24 cellular contexts compared by ENCODE assay signal in genomic region chr2:102783506-102784189, GRCh38.
"Had no signal": no experiment of that assay in that cellular context is flagged by ENCODE, and none has a peak within 500 bp of the region (broad histone marks: within the 10 kb centered on the region; RNA-seq: fewer than 3 reads in every experiment).

No MANE protein-coding gene starts in this region.

- H3K36me3 ChIP-seq: adrenal gland, breast epithelium, sigmoid colon had no signal

- H3K9me3 Mint-ChIP-seq: activated T-cell treated with anti-CD3 and anti-CD28 coated beads, Interleukin-2, amount 50 U/mL, for 24 hours; activated T-helper 2 cell treated with anti-CD3 and anti-CD28 coated beads, Interferon-gamma antibody, Interleukin-2, Interleukin-4, amounts not matched to agents 10 μg/mL and 5 μg/mL and 100 μg/mL, durations not matched to agents 14 hours and 24 hours and 36 hours; endodermal cell; memory B cell; WTC11 had no signal

- H3K27ac ChIP-seq: adrenal gland, breast epithelium, epithelial cell of prostate, sigmoid colon, spleen had no signal

- H3K4me1 Mint-ChIP-seq: endodermal cell, memory B cell, naive B cell had no signal

- H3K27me3 ChIP-seq: adrenal gland, breast epithelium, sigmoid colon, spleen had no signal

- H3K9me3 ChIP-seq: adrenal gland, breast epithelium, sigmoid colon, spleen had no signal

- H3K4me1 ChIP-seq: adrenal gland, breast epithelium, spleen had no signal

- H3K4me3 ChIP-seq: adrenal gland, breast epithelium, sigmoid colon, spleen had no signal

- H3K27me3 Mint-ChIP-seq: activated naive CD8-positive, alpha-beta T cell; activated T-cell treated with anti-CD3 and anti-CD28 coated beads, Interleukin-2, amount 50 U/mL, for 24 hours; memory B cell; naive B cell had no signal

- H3K4me3 Mint-ChIP-seq: activated naive CD8-positive, alpha-beta T cell; activated T-cell treated with anti-CD3 and anti-CD28 coated beads, Interleukin-2, amount 50 U/mL, for 24 hours; endodermal cell; immature natural killer cell; memory B cell; naive B cell; WTC11 had no signal

- H3K27ac Mint-ChIP-seq: activated naive CD8-positive, alpha-beta T cell; activated T-cell treated with anti-CD3 and anti-CD28 coated beads, Interleukin-2, amount 50 U/mL, for 24 hours; activated T-helper 2 cell treated with anti-CD3 and anti-CD28 coated beads, Interferon-gamma antibody, Interleukin-2, Interleukin-4, amounts not matched to agents 10 μg/mL and 5 μg/mL and 100 μg/mL, durations not matched to agents 14 hours and 24 hours and 36 hours; endodermal cell; immature natural killer cell; memory B cell; naive B cell; WTC11 had no signal

- DNase-seq: activated CD4-positive, alpha-beta T cell treated with anti-CD3 and anti-CD28 coated beads, Interleukin-2, amount 50 U/mL, for 4 hours; activated CD8-positive, alpha-beta memory T cell treated with anti-CD3 and anti-CD28 coated beads for 24 hours; activated CD8-positive, alpha-beta memory T cell treated with anti-CD3 and anti-CD28 coated beads, Interleukin-2, amount 50 U/mL, for 4 hours; activated naive CD4-positive, alpha-beta T cell; activated T-cell treated with anti-CD3 and anti-CD28 coated beads, Interleukin-2, amount 50 U/mL, for 24 hours; adrenal gland; cortex of kidney; endodermal cell; immature natural killer cell; kidney glomerular epithelial cell; naive B cell; occipital lobe; sigmoid colon; spleen; stimulated activated CD4-positive, alpha-beta T cell treated with anti-CD3 and anti-CD28 coated beads, Interleukin-4, amount 100 ng/mL, for 1 hour; stimulated activated naive CD4-positive, alpha-beta T cell; T-helper 1 cell; T-helper 9 cell had no signal

- ATAC-seq: WTC11 had no signal
